ENCODE assay signal across 23 cellular contexts in genomic region chr11:75503531-75504099, GRCh38. TPM values are rescaled to one million over a fixed set of nuclear protein-coding genes. Genes with fewer than 3 reads are reported as not detected.
DNase-seq lines count a peak whose midpoint lies in the region; ATAC-seq lines count a peak whose summit lies in the region.
"Had no signal": no experiment of that assay in that cellular context is flagged by ENCODE, and none has a peak within 500 bp of the region (broad histone marks: within the 10 kb centered on the region; RNA-seq: fewer than 3 reads in every experiment).

No MANE protein-coding gene starts in this region.

- peaks cover 50% of the 10 kb centered on the region for H3K4me1 Mint-ChIP-seq in stimulated activated effector memory CD8-positive, alpha-beta T cell treated with anti-CD3 and anti-CD28 coated beads, Interleukin-12 subunit alpha, Interleukin-12 subunit beta, amount 100 ng/mL, for 72 hours

- ATAC-seq in GM18907 (IDR thresholded peaks at IDR 0.05; ENCODE audit: unreplicated experiment) (peak; percentile 46), HG02798 (IDR thresholded peaks at IDR 0.05; ENCODE audit: poor library complexity, unreplicated experiment) (peak; percentile 68), GM19452 (IDR thresholded peaks at IDR 0.05; ENCODE audit: unreplicated experiment) (no peak), GM19023 (IDR thresholded peaks at IDR 0.05; ENCODE audit: unreplicated experiment) (no peak), left ventricle myocardium superior (no peak)
- no peak for ATAC-seq in stimulated activated effector memory CD8-positive, alpha-beta T cell treated with anti-CD3 and anti-CD28 coated beads, Interleukin-12 subunit alpha, Interleukin-12 subunit beta, amount 100 ng/mL, for 72 hours
- ATAC-seq: activated CD4-positive, CD25-positive, alpha-beta regulatory T cell treated with anti-CD3 and anti-CD28 coated beads, Interleukin-2, amount 50 U/mL, for 24 hours; activated CD8-positive, alpha-beta T cell treated with anti-CD3 and anti-CD28 coated beads for 36 hours; CD8-positive, alpha-beta T cell; left colon; psoas muscle; SK-N-SH treated with all-trans-retinoic acid at 6 μM for 48 hours had no signal

- peak overlapping the region; percentile 0 for H3K27ac Mint-ChIP-seq in stimulated activated effector memory CD8-positive, alpha-beta T cell treated with anti-CD3 and anti-CD28 coated beads, Interleukin-12 subunit alpha, Interleukin-12 subunit beta, amount 100 ng/mL, for 72 hours
- H3K27ac Mint-ChIP-seq: activated CD8-positive, alpha-beta T cell treated with anti-CD3 and anti-CD28 coated beads for 36 hours; CD8-positive, alpha-beta T cell; nephron had no signal

- no peak overlapping the region for H3K4me3 Mint-ChIP-seq in stimulated activated effector memory CD8-positive, alpha-beta T cell treated with anti-CD3 and anti-CD28 coated beads, Interleukin-12 subunit alpha, Interleukin-12 subunit beta, amount 100 ng/mL, for 72 hours
- H3K4me3 Mint-ChIP-seq: activated CD8-positive, alpha-beta T cell treated with anti-CD3 and anti-CD28 coated beads for 36 hours; CD8-positive, alpha-beta T cell; H9; nephron had no signal

- intact Hi-C loops in left ventricle myocardium superior (cut with micrococcal nuclease): no loop called here

- peak; percentile 73 to 83 for DNase-seq in NCI-H526 (lab: John Stamatoyannopoulos, UW)
- no peak for DNase-seq in stimulated activated effector memory CD8-positive, alpha-beta T cell treated with anti-CD3 and anti-CD28 coated beads, Interleukin-12 subunit alpha, Interleukin-12 subunit beta, amount 100 ng/mL, for 72 hours (ENCODE audit: low spot score in 2 of 2)
- no peak for DNase-seq in nucleus accumbens (lab: John Stamatoyannopoulos, UW)
- no peak for DNase-seq in left ventricle myocardium superior
- DNase-seq: activated CD8-positive, alpha-beta T cell treated with anti-CD3 and anti-CD28 coated beads for 36 hours; adrenal gland; CD8-positive, alpha-beta T cell; cortex of kidney; H9; left colon; NCI-H2029 treated with DMSO at 0.1 percent for 48 hours; psoas muscle; small intestine; stimulated activated CD4-positive, alpha-beta T cell treated with anti-CD3 and anti-CD28 coated beads, Interleukin-2, amount 100 ng/mL, for 48 hours; stomach; upper lobe of left lung had no signal

- no peaks in the 10 kb centered on the region for H3K36me3 Mint-ChIP-seq in stimulated activated effector memory CD8-positive, alpha-beta T cell treated with anti-CD3 and anti-CD28 coated beads, Interleukin-12 subunit alpha, Interleukin-12 subunit beta, amount 100 ng/mL, for 72 hours
- H3K36me3 Mint-ChIP-seq: CD8-positive, alpha-beta T cell had no signal

- H3K9me3 Mint-ChIP-seq in stimulated activated effector memory CD8-positive, alpha-beta T cell treated with anti-CD3 and anti-CD28 coated beads, Interleukin-12 subunit alpha, Interleukin-12 subunit beta, amount 100 ng/mL, for 72 hours: no peaks in the 10 kb centered on the region
- H3K9me3 Mint-ChIP-seq: activated CD8-positive, alpha-beta T cell treated with anti-CD3 and anti-CD28 coated beads for 36 hours; CD8-positive, alpha-beta T cell; H9; nephron had no signal

RNA-seq across cellular contexts. Expression of gene GDPD5, which starts 22.1 kb away (rescaled TPM):
- total RNA-seq in left ventricle myocardium superior: 8.4 TPM

RNA-seq across cellular contexts. Expression of gene SERPINH1, which starts 58.4 kb away (rescaled TPM):
- 58.5 TPM for total RNA-seq in left ventricle myocardium superior

Comparison
In these comparisons a context has a peak if more than half of its experiments do, and no peak if none do; other contexts are left out.
1. ATAC-seq: peak in GM18907 (single experiment) and HG02798 (single experiment); none in stimulated activated effector memory CD8-positive, alpha-beta T cell treated with anti-CD3 and anti-CD28 coated beads, Interleukin-12 subunit alpha, Interleukin-12 subunit beta, amount 100 ng/mL, for 72 hours (single experiment), GM19452 (single experiment), GM19023 (single experiment) and left ventricle myocardium superior (single experiment).
2. DNase-seq: peak in NCI-H526 (2 of 2); none in stimulated activated effector memory CD8-positive, alpha-beta T cell treated with anti-CD3 and anti-CD28 coated beads, Interleukin-12 subunit alpha, Interleukin-12 subunit beta, amount 100 ng/mL, for 72 hours (0 of 2), nucleus accumbens (0 of 56) and left ventricle myocardium superior (single experiment).